Comparison of ENCODE assay signal across 13 cellular contexts in genomic region chr12:103560604-103561101, GRCh38. TPM values are rescaled to one million over a fixed set of nuclear protein-coding genes. Genes with fewer than 3 reads are reported as not detected.
DNase-seq lines count a peak whose midpoint lies in the region; ATAC-seq and TF ChIP-seq lines count a peak whose summit lies in the region.
"Had no signal": no experiment of that assay in that cellular context is flagged by ENCODE, and none has a peak within 500 bp of the region (broad histone marks: within the 10 kb centered on the region; RNA-seq: fewer than 3 reads in every experiment).

No MANE protein-coding gene starts in this region.

- H3K4me1 Mint-ChIP-seq in MCF 10A (ENCODE audit: insufficient read depth, unreplicated experiment), result peaks cover 18% of the 10 kb centered on the region

- peaks cover 0 to 8% of the 10 kb centered on the region in 2 donors for H3K9me3 ChIP-seq in breast epithelium

- no TSS peak for BruUV-seq in MCF 10A (replicated peaks; lab: Mats Ljungman, UMichigan)

- no peaks in the 10 kb centered on the region for H3K36me3 ChIP-seq in breast epithelium
- H3K36me3 ChIP-seq: BLaER1 treated with 17β-estradiol and CSF1 and Interleukin-3, amounts not matched to agents 10 nM and 100 nM had no signal

- H3K4me1 ChIP-seq in breast epithelium, result no peaks in the 10 kb centered on the region
- H3K4me1 ChIP-seq: BLaER1 treated with 17β-estradiol and CSF1 and Interleukin-3, amounts not matched to agents 10 nM and 100 nM had no signal

- H3K27me3 ChIP-seq in breast epithelium, result no peaks in the 10 kb centered on the region
- H3K27me3 ChIP-seq: BLaER1 treated with 17β-estradiol and CSF1 and Interleukin-3, amounts not matched to agents 10 nM and 100 nM had no signal

- DNase-seq in MCF 10A (ENCODE audit: unreplicated experiment) (peak; percentile 95), breast epithelium (ENCODE audit: low spot score in 2 of 2) (no peak), T1000 (lab: John Stamatoyannopoulos, UW) (peak; percentile 51), hepatic stellate cell (ENCODE audit: low spot score) (peak; percentile 75), germinal center (ENCODE audit: low spot score) (no peak)
- DNase-seq in activated effector memory CD4-positive, alpha-beta T cell treated with anti-CD3 and anti-CD28 coated beads, Interleukin-2, amount 50 U/mL, for 16 hours, result no peak
- DNase-seq in activated CD8-positive, alpha-beta memory T cell treated with anti-CD3 and anti-CD28 coated beads, Interleukin-2, amount 50 U/mL, for 4 hours, result no peak
- DNase-seq: H7; NCI-H446; stimulated activated naive CD8-positive, alpha-beta T cell treated with anti-CD3 and anti-CD28 coated beads, Interleukin-15, Interleukin-2, amounts not matched to agents 100 U/mL and 50 U/mL, for 24 hours had no signal

- intact Hi-C loops in MCF 10A (cut with micrococcal nuclease) (no loop called here), breast epithelium (cut with DNase I; ENCODE audit: low total_unique reads) (no loop called here)

- no peak overlapping the region for H3K4me3 Mint-ChIP-seq in MCF 10A (ENCODE audit: unreplicated experiment)

- POLR2A ChIA-PET in MCF 10A (lab: Yijun Ruan, JAX), result interaction anchor here (0.6 to 1.6 kb wide), 6 partner anchors 10 to 1624 kb away, joined by 3 to 8 read pairs (median 4); no protein-coding TSS in a partner anchor

- peaks cover 12% of the 10 kb centered on the region for H3K9me3 Mint-ChIP-seq in MCF 10A (ENCODE audit: unreplicated experiment)

- no peak for TF ChIP-seq CTCF in MCF 10A (IDR thresholded peaks at IDR 0.05; ENCODE audit: unreplicated experiment)
- TF ChIP-seq CTCF in breast epithelium (IDR thresholded peaks at IDR 0.05), result no peak

- peak overlapping the region; percentile 85 for H3K27ac Mint-ChIP-seq in MCF 10A (ENCODE audit: low read depth, unreplicated experiment)

- ATAC-seq in GM18511 (IDR thresholded peaks at IDR 0.05; ENCODE audit: unreplicated experiment), result no peak
- ATAC-seq: stimulated activated naive CD8-positive, alpha-beta T cell treated with anti-CD3 and anti-CD28 coated beads, Interleukin-15, Interleukin-2, amounts not matched to agents 100 U/mL and 50 U/mL, for 24 hours had no signal

- CTCF ChIA-PET in MCF 10A (lab: Yijun Ruan, JAX), result interaction anchor here (0.6 to 5.8 kb wide), 6 partner anchors 12 to 677 kb away, joined by 3 to 48 read pairs (median 4); no protein-coding TSS in a partner anchor

- no peaks in the 10 kb centered on the region for H3K27me3 Mint-ChIP-seq in MCF 10A (ENCODE audit: insufficient read depth, unreplicated experiment)

- TF ChIP-seq POLR2A in breast epithelium (IDR thresholded peaks at IDR 0.05), result no peak

- no peaks in the 10 kb centered on the region for H3K36me3 Mint-ChIP-seq in MCF 10A (ENCODE audit: insufficient read depth, unreplicated experiment)

- H3K27ac ChIP-seq in breast epithelium, result no peak overlapping the region
- H3K27ac ChIP-seq: BLaER1 treated with 17β-estradiol and CSF1 and Interleukin-3, amounts not matched to agents 10 nM and 100 nM had no signal

- H3K4me3 ChIP-seq in breast epithelium, result no peak overlapping the region
- H3K4me3 ChIP-seq: BLaER1 treated with 17β-estradiol and CSF1 and Interleukin-3, amounts not matched to agents 10 nM and 100 nM had no signal

RNA-seq across cellular contexts. Expression of gene STAB2, which starts 26.4 kb away (rescaled TPM):
- total RNA-seq in MCF 10A (2022), result not detected in 2 replicates
- 1 to 10 TPM in 1 of 3 donors, under 1 TPM in 2; under 0.01 to 2.5 (median 0.16) TPM for total RNA-seq in breast epithelium
- total RNA-seq: H7; T-helper 2 cell treated with Interferon-gamma antibody and Interleukin-4, amounts not matched to agents 100 ng/mL and 5 ng/mL, for 36 hours had no signal

Comparison
In these comparisons a context has a peak if more than half of its experiments do, and no peak if none do; other contexts are left out.
1. DNase-seq: peak in MCF 10A (single experiment), T1000 (single experiment) and hepatic stellate cell (single experiment); none in breast epithelium (0 of 2), activated effector memory CD4-positive, alpha-beta T cell treated with anti-CD3 and anti-CD28 coated beads, Interleukin-2, amount 50 U/mL, for 16 hours (single experiment), germinal center (single experiment) and activated CD8-positive, alpha-beta memory T cell treated with anti-CD3 and anti-CD28 coated beads, Interleukin-2, amount 50 U/mL, for 4 hours (single experiment).